In genomic region chr2:36785179-36785795, GRCh38 we compare ENCODE assay signal across 8 cellular contexts.
DNase-seq lines count a peak whose midpoint lies in the region; ATAC-seq and TF ChIP-seq lines count a peak whose summit lies in the region.

No MANE protein-coding gene starts in this region.

- WGBS in tibial nerve, 2 donors: 35 to 36% methylated on average over 5 of the region's 5 CpGs

- no peak overlapping the region for H3K27ac Mint-ChIP-seq in CD8-positive, alpha-beta T cell

- CTCF ChIA-PET in CD8-positive, alpha-beta T cell (lab: Charles Lee): interaction anchor here (0.6 to 4.7 kb wide), 21 partner anchors 10 to 1631 kb away, joined by 3 to 20 read pairs (median 4); no protein-coding TSS in a partner anchor

- no peak overlapping the region for H3K4me3 Mint-ChIP-seq in CD8-positive, alpha-beta T cell
- no peak overlapping the region for H3K4me3 Mint-ChIP-seq in activated T-cell treated with anti-CD3 and anti-CD28 coated beads, Interleukin-2, amount 50 U/mL, for 4 hours

- no peak overlapping the region for H3K27ac ChIP-seq in CD8-positive, alpha-beta T cell (ENCODE audit: low read depth, low read length)
- H3K27ac ChIP-seq in HUES6 (ENCODE audit: low read depth, low read length) (no peak overlapping the region), tibial nerve (no peak overlapping the region)

- peak; percentile 84 for ATAC-seq in CD8-positive, alpha-beta T cell
- peak; percentile 82 for ATAC-seq in GM19455 (IDR thresholded peaks at IDR 0.05; ENCODE audit: unreplicated experiment)
- peak; percentile 73 to 81 for ATAC-seq in activated T-cell treated with anti-CD3 and anti-CD28 coated beads, Interleukin-2, amount 50 U/mL, for 4 hours

- TF ChIP-seq EP300 in tibial nerve (IDR thresholded peaks at IDR 0.05): no peak

- peak; percentile 36 to 75 (median 51) for DNase-seq in CD8-positive, alpha-beta T cell
- peak; percentile 77 for DNase-seq in OCI-M2 (lab: John Stamatoyannopoulos, UW; ENCODE audit: unreplicated experiment)
- peak; percentile 57 for DNase-seq in activated T-cell treated with anti-CD3 and anti-CD28 coated beads, Interleukin-2, amount 50 U/mL, for 4 hours
- peak; percentile 49 for DNase-seq in fibroblast of the conjunctiva (ENCODE audit: low read depth)
- DNase-seq in nucleus accumbens (lab: John Stamatoyannopoulos, UW): peak in 30 of 56 donors; percentile 2 to 58 (median 11)
- DNase-seq in tibial nerve (ENCODE audit: low spot score in 2 of 2): peak; percentile 48 to 72

- H3K9ac ChIP-seq in HUES6 (ENCODE audit: low read length): no peak overlapping the region

- H3K4me1 Mint-ChIP-seq in CD8-positive, alpha-beta T cell (ENCODE audit: low read depth): peaks cover 4% of the 10 kb centered on the region
- peaks cover 4% of the 10 kb centered on the region for H3K4me1 Mint-ChIP-seq in activated T-cell treated with anti-CD3 and anti-CD28 coated beads, Interleukin-2, amount 50 U/mL, for 4 hours (ENCODE audit: low read depth)

- H3K4me1 ChIP-seq in CD8-positive, alpha-beta T cell (ENCODE audit: insufficient read depth, low read length): no peaks in the 10 kb centered on the region
- peaks cover 35% of the 10 kb centered on the region for H3K4me1 ChIP-seq in HUES6 (ENCODE audit: control insufficient read depth, insufficient read depth, low read length)
- H3K4me1 ChIP-seq in tibial nerve: peaks cover 0 to 28% (median 2%) of the 10 kb centered on the region in 4 donors

- H3K36me3 ChIP-seq in CD8-positive, alpha-beta T cell (ENCODE audit: insufficient read depth, low read length): no peaks in the 10 kb centered on the region
- H3K36me3 ChIP-seq in HUES6 (ENCODE audit: control insufficient read depth, insufficient read depth, low read length): no peaks in the 10 kb centered on the region
- peaks cover 0 to 28% (median 0%) of the 10 kb centered on the region in 3 donors for H3K36me3 ChIP-seq in tibial nerve

- POLR2A ChIA-PET in CD8-positive, alpha-beta T cell (lab: Charles Lee): no interaction called here

- no peaks in the 10 kb centered on the region for H3K9me3 Mint-ChIP-seq in CD8-positive, alpha-beta T cell
- no peaks in the 10 kb centered on the region for H3K9me3 Mint-ChIP-seq in activated T-cell treated with anti-CD3 and anti-CD28 coated beads, Interleukin-2, amount 50 U/mL, for 4 hours

- peaks cover 7% of the 10 kb centered on the region for H3K27me3 Mint-ChIP-seq in CD8-positive, alpha-beta T cell (ENCODE audit: low read depth)
- H3K27me3 Mint-ChIP-seq in activated T-cell treated with anti-CD3 and anti-CD28 coated beads, Interleukin-2, amount 50 U/mL, for 4 hours (ENCODE audit: low read depth): peaks cover 11% of the 10 kb centered on the region

- intact Hi-C loops in CD8-positive, alpha-beta T cell (cut with DNase I, micrococcal nuclease): loop anchor here (1.0 to 10.0 kb wide), 5 partner anchors 240 to 1490 kb away; no protein-coding TSS in a partner anchor

- H3K36me3 Mint-ChIP-seq in CD8-positive, alpha-beta T cell: no peaks in the 10 kb centered on the region
- no peaks in the 10 kb centered on the region for H3K36me3 Mint-ChIP-seq in activated T-cell treated with anti-CD3 and anti-CD28 coated beads, Interleukin-2, amount 50 U/mL, for 4 hours (ENCODE audit: insufficient read depth)

- H3K9me3 ChIP-seq in CD8-positive, alpha-beta T cell (ENCODE audit: low read length): no peaks in the 10 kb centered on the region
- no peaks in the 10 kb centered on the region for H3K9me3 ChIP-seq in HUES6 (ENCODE audit: control insufficient read depth, insufficient read depth, low read depth, low read length)
- H3K9me3 ChIP-seq in tibial nerve: no peaks in the 10 kb centered on the region

- no peak overlapping the region for H3K4me3 ChIP-seq in CD8-positive, alpha-beta T cell (ENCODE audit: low read depth, low read length)
- H3K4me3 ChIP-seq in HUES6 (ENCODE audit: low read depth, low read length): 0 out of 2 replicates have a peak overlapping the region, but pooled peaks have one; percentile 2
- H3K4me3 ChIP-seq in tibial nerve: no peak overlapping the region

- TF ChIP-seq POLR2A in tibial nerve (IDR thresholded peaks at IDR 0.05): no peak

- H3K27me3 ChIP-seq in CD8-positive, alpha-beta T cell (ENCODE audit: insufficient read depth, low read length): no peaks in the 10 kb centered on the region
- no peaks in the 10 kb centered on the region for H3K27me3 ChIP-seq in HUES6 (ENCODE audit: control insufficient read depth, insufficient read depth, low read length)
- no peaks in the 10 kb centered on the region for H3K27me3 ChIP-seq in tibial nerve

- TF ChIP-seq CTCF in CD8-positive, alpha-beta T cell (IDR thresholded peaks at IDR 0.05): peak; percentile 91
- peak; percentile 82 to 92 (median 88) for TF ChIP-seq CTCF in tibial nerve (IDR thresholded peaks at IDR 0.05)

Comparison
In these comparisons a context has a peak if more than half of its experiments do, and no peak if none do; other contexts are left out.
1. DNase-seq: peak in every context shown above with its lines; median percentile 77 in OCI-M2; 60 in tibial nerve; 57 in activated T-cell treated with anti-CD3 and anti-CD28 coated beads, Interleukin-2, amount 50 U/mL, for 4 hours; 51 in CD8-positive, alpha-beta T cell; 49 in fibroblast of the conjunctiva; 11 in nucleus accumbens.